ENCODE assay signal across 18 cellular contexts in the genomic region with DNA sequence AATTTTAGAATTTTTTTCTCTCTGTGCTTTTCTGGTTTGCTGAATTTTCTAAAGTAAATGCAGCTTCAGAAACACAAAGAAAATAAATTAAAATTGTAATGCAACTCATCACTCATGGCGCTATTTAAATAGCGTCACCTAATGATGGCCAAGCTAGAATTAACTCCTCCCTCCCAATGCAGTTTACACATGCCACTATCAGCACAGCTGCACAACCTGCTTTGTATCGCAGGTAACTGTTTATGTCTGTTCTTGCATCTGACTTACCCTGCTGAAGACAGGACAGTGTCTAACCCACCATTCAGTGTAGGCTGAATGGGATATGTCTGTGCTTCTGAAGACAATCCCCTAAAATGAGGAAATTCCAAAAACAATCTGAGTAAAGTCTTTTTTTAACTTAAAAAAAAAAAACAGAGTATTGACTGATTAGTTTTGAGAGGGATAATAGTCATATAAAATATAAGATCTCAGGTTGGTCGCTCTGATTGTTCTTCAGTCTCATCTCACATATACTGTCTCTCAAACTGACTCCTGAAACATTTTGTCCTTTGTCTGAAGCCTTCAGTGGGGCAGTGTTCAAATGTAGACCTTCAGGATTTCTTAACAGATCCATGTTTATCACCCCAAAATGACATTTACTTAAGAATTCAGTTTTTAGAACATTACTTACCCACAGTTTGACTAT.
DNase-seq lines count a peak whose midpoint lies in the region; ATAC-seq, FAIRE-seq and TF ChIP-seq lines count a peak whose summit lies in the region.
"Had no signal": no experiment of that assay in that cellular context is flagged by ENCODE, and none has a peak within 500 bp of the region (broad histone marks: within the 10 kb centered on the region; RNA-seq: fewer than 3 reads in every experiment).

No MANE protein-coding gene starts in this region.

- H3K4me1 ChIP-seq in K562 (replicated peaks in 1 of 2; ENCODE audit: control insufficient read depth in 2 of 2, insufficient read depth in 2 of 2, low read length in 2 of 2) (no peaks in the 10 kb centered on the region), neural progenitor cell (no peaks in the 10 kb centered on the region)

- H3K27me3 Mint-ChIP-seq in neural progenitor cell (ENCODE audit: insufficient read depth, low read depth): no peaks in the 10 kb centered on the region

- H3F3A ChIP-seq in neural progenitor cell (ENCODE audit: low read depth): no peaks in the 10 kb centered on the region

- no peak overlapping the region for H3K9ac ChIP-seq in K562 (ENCODE audit: insufficient read depth in 1 of 2, low read depth in 2 of 2, low read length in 2 of 2)
- H3K9ac ChIP-seq in neural progenitor cell: no peak overlapping the region
- H3K9ac ChIP-seq: BLaER1 had no signal

- no peak overlapping the region for H3K4me3 ChIP-seq in K562
- no peak overlapping the region for H3K4me3 ChIP-seq in neural progenitor cell
- H3K4me3 ChIP-seq: BLaER1 had no signal

- no peak for DNase-seq in GM12891 (ENCODE audit: insufficient read length, low spot score)
- no peak for DNase-seq in GM19239 (ENCODE audit: insufficient read length, low spot score)
- DNase-seq in K562 (ENCODE audit: extremely low read depth in 1 of 4, low spot score in 3 of 4): no peak
- no peak for DNase-seq in neural progenitor cell (ENCODE audit: low spot score)
- no peak for DNase-seq in AG08396 (ENCODE audit: low spot score)
- DNase-seq in NCI-H146 (lab: John Stamatoyannopoulos, UW): no peak
- DNase-seq: activated naive CD4-positive, alpha-beta T cell treated with anti-CD3 and anti-CD28 coated beads, Interleukin-2, amount 50 U/mL, for 16 hours; DMS79; left cardiac atrium; MV-4-11; NCI-H226; retina; stimulated activated CD4-positive, alpha-beta T cell treated with anti-CD3 and anti-CD28 coated beads, Interleukin-2, amount 100 ng/mL, for 48 hours; stimulated activated naive CD4-positive, alpha-beta T cell treated with Interleukin-2 at 50 U/mL for 16 hours had no signal

- H4K20me1 ChIP-seq in K562 (replicated peaks; ENCODE audit: control insufficient read depth, insufficient read depth, low read length) (no peaks in the 10 kb centered on the region), neural progenitor cell (ENCODE audit: low read depth) (no peaks in the 10 kb centered on the region)
- H4K20me1 ChIP-seq: BLaER1 had no signal

- no peak for TF ChIP-seq POLR2A in GM12891 (IDR thresholded peaks at IDR 0.05; ENCODE audit: low read depth, low read length)
- no peak for TF ChIP-seq POLR2A in K562 (conservative IDR thresholded peaks at IDR 0.05)

- H3K79me2 ChIP-seq in K562 (ENCODE audit: control insufficient read depth, insufficient read depth, low read length) (no peaks in the 10 kb centered on the region), neural progenitor cell (ENCODE audit: low read depth) (peaks cover 5% of the 10 kb centered on the region)

- ATAC-seq in HG03432 (IDR thresholded peaks at IDR 0.05; ENCODE audit: unreplicated experiment): peak; percentile 41
- ATAC-seq in K562: peak; percentile 68
- ATAC-seq in GM19324 (IDR thresholded peaks at IDR 0.05; ENCODE audit: low FRiP score, unreplicated experiment): no peak

- no peaks in the 10 kb centered on the region for H3K36me3 ChIP-seq in K562 (ENCODE audit: control insufficient read depth, insufficient read depth, low read length)
- H3K36me3 ChIP-seq in neural progenitor cell: no peaks in the 10 kb centered on the region

- peaks cover 6% of the 10 kb centered on the region; the same call in 1 of the 2 replicates for H3K9me3 ChIP-seq in K562 (replicated peaks; ENCODE audit: control insufficient read depth, insufficient read depth, low read depth, low read length)
- H3K9me3 ChIP-seq in neural progenitor cell (ENCODE audit: low read depth): peaks cover 11% of the 10 kb centered on the region

- 0 out of 2 replicates have a peak overlapping the region, but pooled peaks have one; percentile 9 for H2AFZ ChIP-seq in K562 (ENCODE audit: low read depth, low read length)
- H2AFZ ChIP-seq in neural progenitor cell (replicated peaks): no peak overlapping the region

- H3K4me2 ChIP-seq in K562 (ENCODE audit: insufficient read depth, low read length): no peak overlapping the region
- H3K4me2 ChIP-seq in neural progenitor cell: no peak overlapping the region
- H3K4me2 ChIP-seq: BLaER1 had no signal

- intact Hi-C loops in K562 (cut with micrococcal nuclease): no loop called here

- WGBS in K562 (ENCODE audit: insufficient coverage, low coverage, missing lambda C conversion rate): 73% methylated on average over 4 of the region's 4 CpGs

- POLR2A ChIA-PET in K562 (lab: Yijun Ruan, JAX): interaction anchor here (0.7 to 0.9 kb wide), 2 partner anchors 34 to 99 kb away, joined by 3 read pairs; no protein-coding TSS in a partner anchor

- H3K27me3 ChIP-seq in K562 (ENCODE audit: control insufficient read depth in 2 of 2, insufficient read depth in 2 of 2, low read length in 2 of 2) (no peaks in the 10 kb centered on the region), neural progenitor cell (no peaks in the 10 kb centered on the region)
- H3K27me3 ChIP-seq: BLaER1 had no signal

- H3K9me1 ChIP-seq in K562 (ENCODE audit: control insufficient read depth, insufficient read depth, low read length): no peaks in the 10 kb centered on the region

- in situ Hi-C loops in K562 (cut with MboI): no loop called here

- H3K4me3 Mint-ChIP-seq in neural progenitor cell: no peak overlapping the region

- TF ChIP-seq CTCF in K562 (IDR thresholded peaks at IDR 0.05 in 2 of 3, conservative IDR thresholded peaks at IDR 0.05 in 1 of 3; ENCODE audit: insufficient read depth in 2 of 3, low read depth in 1 of 3, low read length in 3 of 3) (no peak), neural progenitor cell (IDR thresholded peaks at IDR 0.05) (no peak)

- H3K36me3 Mint-ChIP-seq in neural progenitor cell: peaks cover 11% of the 10 kb centered on the region

- BruUV-seq in K562 (replicated peaks; lab: Mats Ljungman, UMichigan): no TSS peak

- FAIRE-seq in GM12891 (lab: Jason Lieb, UNC) (peak; percentile 89), GM19239 (lab: Jason Lieb, UNC) (peak; percentile 70), K562 (lab: Jason Lieb, UNC) (no peak)

- CTCF ChIA-PET in K562 (lab: Yijun Ruan, JAX; ENCODE audit: low intra/inter-chr PET ratio): no interaction called here

- no peak for TF ChIP-seq RAD21 in K562 (CRISPR knock-in tag; conservative IDR thresholded peaks at IDR 0.05 in 1 of 2, IDR thresholded peaks at IDR 0.05 in 1 of 2)

- no peaks in the 10 kb centered on the region for H3K4me1 Mint-ChIP-seq in neural progenitor cell

- peaks cover 20% of the 10 kb centered on the region for H3K9me3 Mint-ChIP-seq in neural progenitor cell

- no peak for TF ChIP-seq EP300 in K562 (IDR thresholded peaks at IDR 0.05; ENCODE audit: low read length)

- no peak overlapping the region for H3K27ac ChIP-seq in K562 (ENCODE audit: extremely low read depth, low read depth, low read length)
- no peak overlapping the region for H3K27ac ChIP-seq in neural progenitor cell
- H3K27ac ChIP-seq: BLaER1, epithelial cell of prostate had no signal

- no peak overlapping the region for H3K27ac Mint-ChIP-seq in neural progenitor cell

TF ChIP-seq in GM12891, 5 proteins besides CTCF, POLR2A, EP300 and RAD21:
- TF ChIP-seq PAX5 (IDR thresholded peaks at IDR 0.05; ENCODE audit: insufficient read depth, low read length, severe bottlenecking) (no peak), SPI1 (IDR thresholded peaks at IDR 0.05; ENCODE audit: low read depth, low read length) (no peak), TAF1 (IDR thresholded peaks at IDR 0.05; ENCODE audit: low read depth, low read length) (no peak), POLR2AphosphoS5 (IDR thresholded peaks at IDR 0.05; ENCODE audit: low read depth, low read length) (no peak), POU2F2 (IDR thresholded peaks at IDR 0.05; ENCODE audit: low read depth, low read length) (no peak)

TF ChIP-seq in K562, 482 proteins besides CTCF, POLR2A, EP300 and RAD21:
- TF ChIP-seq ZNF668 (CRISPR knock-in tag; IDR thresholded peaks at IDR 0.05): no peak
- TF ChIP-seq, protein P1, sequence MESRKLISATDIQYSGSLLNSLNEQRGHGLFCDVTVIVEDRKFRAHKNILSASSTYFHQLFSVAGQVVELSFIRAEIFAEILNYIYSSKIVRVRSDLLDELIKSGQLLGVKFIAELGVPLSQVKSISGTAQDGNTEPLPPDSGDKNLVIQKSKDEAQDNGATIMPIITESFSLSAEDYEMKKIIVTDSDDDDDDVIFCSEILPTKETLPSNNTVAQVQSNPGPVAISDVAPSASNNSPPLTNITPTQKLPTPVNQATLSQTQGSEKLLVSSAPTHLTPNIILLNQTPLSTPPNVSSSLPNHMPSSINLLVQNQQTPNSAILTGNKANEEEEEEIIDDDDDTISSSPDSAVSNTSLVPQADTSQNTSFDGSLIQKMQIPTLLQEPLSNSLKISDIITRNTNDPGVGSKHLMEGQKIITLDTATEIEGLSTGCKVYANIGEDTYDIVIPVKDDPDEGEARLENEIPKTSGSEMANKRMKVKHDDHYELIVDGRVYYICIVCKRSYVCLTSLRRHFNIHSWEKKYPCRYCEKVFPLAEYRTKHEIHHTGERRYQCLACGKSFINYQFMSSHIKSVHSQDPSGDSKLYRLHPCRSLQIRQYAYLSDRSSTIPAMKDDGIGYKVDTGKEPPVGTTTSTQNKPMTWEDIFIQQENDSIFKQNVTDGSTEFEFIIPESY (CRISPR knock-in tag; IDR thresholded peaks at IDR 0.05): peak; percentile 79
